ENCODE assay signal across 1 cellular context in the genomic region with DNA sequence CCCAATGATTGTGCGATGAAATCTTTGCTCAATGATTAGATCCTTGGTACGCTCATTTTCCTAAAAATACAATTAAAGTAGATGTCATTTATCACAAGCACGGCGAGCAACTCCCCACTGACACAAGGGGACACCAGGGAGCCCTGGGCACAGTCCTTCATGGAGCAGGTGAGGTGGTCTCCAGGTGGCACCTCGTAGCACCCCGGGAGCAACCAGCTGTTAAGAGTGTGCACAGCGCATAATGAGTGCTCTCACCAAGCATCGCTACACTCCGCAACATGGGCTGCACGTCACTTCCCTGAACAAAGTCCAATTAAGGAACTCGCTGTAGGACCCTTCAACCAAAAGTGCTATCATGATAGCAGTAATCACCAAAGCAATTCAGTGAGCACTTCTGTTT.
TF ChIP-seq lines count a peak whose summit lies in the region.

No MANE protein-coding gene starts in this region.

TF ChIP-seq in HepG2, 621 proteins besides CTCF, POLR2A, EP300 and RAD21:
- TF ChIP-seq GABPA (IDR thresholded peaks at IDR 0.05; ENCODE audit: low read depth, low read length) = 0 out of 2 replicates have a peak, but pooled peaks have one; percentile 6
- TF ChIP-seq GABPA (CRISPR knock-in tag; IDR thresholded peaks at IDR 0.05; ENCODE audit: low read depth) = no peak
- TF ChIP-seq, protein P1, sequence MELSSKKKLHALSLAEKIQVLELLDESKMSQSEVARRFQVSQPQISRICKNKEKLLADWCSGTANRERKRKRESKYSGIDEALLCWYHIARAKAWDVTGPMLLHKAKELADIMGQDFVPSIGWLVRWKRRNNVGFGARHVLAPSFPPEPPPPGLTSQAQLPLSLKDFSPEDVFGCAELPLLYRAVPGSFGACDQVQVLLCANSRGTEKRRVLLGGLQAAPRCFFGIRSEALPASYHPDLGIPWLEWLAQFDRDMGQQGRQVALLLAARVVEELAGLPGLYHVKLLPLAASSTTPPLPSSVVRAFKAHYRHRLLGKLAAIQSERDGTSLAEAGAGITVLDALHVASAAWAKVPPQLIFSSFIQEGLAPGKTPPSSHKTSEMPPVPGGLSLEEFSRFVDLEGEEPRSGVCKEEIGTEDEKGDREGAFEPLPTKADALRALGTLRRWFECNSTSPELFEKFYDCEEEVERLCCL (CRISPR knock-in tag; IDR thresholded peaks at IDR 0.05; ENCODE audit: borderline replicate concordance) = no peak
- no peak for TF ChIP-seq HNRNPK (IDR thresholded peaks at IDR 0.05; ENCODE audit: low read depth, low read length, poor library complexity, severe bottlenecking)
- TF ChIP-seq, protein P2, sequence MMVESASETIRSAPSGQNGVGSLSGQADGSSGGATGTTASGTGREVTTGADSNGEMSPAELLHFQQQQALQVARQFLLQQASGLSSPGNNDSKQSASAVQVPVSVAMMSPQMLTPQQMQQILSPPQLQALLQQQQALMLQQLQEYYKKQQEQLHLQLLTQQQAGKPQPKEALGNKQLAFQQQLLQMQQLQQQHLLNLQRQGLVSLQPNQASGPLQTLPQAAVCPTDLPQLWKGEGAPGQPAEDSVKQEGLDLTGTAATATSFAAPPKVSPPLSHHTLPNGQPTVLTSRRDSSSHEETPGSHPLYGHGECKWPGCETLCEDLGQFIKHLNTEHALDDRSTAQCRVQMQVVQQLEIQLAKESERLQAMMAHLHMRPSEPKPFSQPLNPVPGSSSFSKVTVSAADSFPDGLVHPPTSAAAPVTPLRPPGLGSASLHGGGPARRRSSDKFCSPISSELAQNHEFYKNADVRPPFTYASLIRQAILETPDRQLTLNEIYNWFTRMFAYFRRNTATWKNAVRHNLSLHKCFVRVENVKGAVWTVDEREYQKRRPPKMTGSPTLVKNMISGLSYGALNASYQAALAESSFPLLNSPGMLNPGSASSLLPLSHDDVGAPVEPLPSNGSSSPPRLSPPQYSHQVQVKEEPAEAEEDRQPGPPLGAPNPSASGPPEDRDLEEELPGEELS (CRISPR knock-in tag; IDR thresholded peaks at IDR 0.05) = no peak
- TF ChIP-seq RBM22 (optimal IDR thresholded peaks at IDR 0.05; ENCODE audit: low read length) = peak; percentile 90
TF ChIP-seq in HepG2: peak in this region for 2.
